In genomic region chr14:81453166-81453766, GRCh38 we compare ENCODE assay signal across 9 cellular contexts. TPM values are rescaled to one million over a fixed set of nuclear protein-coding genes. Genes with fewer than 3 reads are reported as not detected.
DNase-seq lines count a peak whose midpoint lies in the region; ATAC-seq and TF ChIP-seq lines count a peak whose summit lies in the region.
"Had no signal": no experiment of that assay in that cellular context is flagged by ENCODE, and none has a peak within 500 bp of the region (broad histone marks: within the 10 kb centered on the region; RNA-seq: fewer than 3 reads in every experiment).

No MANE protein-coding gene starts in this region.

- DNase-seq in CD4-positive, alpha-beta T cell, result peak in 9 of 10 experiments; percentile 19 to 49 (median 25)
- DNase-seq in NCI-H69 (lab: John Stamatoyannopoulos, UW) (peak; percentile 81), activated T-cell treated with anti-CD3 and anti-CD28 coated beads for 48 hours (ENCODE audit: low read depth) (peak; percentile 24), fibroblast of mammary gland (ENCODE audit: low read depth) (peak; percentile 73), nucleus accumbens (lab: John Stamatoyannopoulos, UW) (peak in 33 of 56 donors; percentile 9 to 76 (median 35)), T1000 (lab: John Stamatoyannopoulos, UW) (no peak)

- H3K27me3 Mint-ChIP-seq in CD4-positive, alpha-beta T cell, result peaks cover 12% of the 10 kb centered on the region

- H3K27me3 ChIP-seq in CD4-positive, alpha-beta T cell (ENCODE audit: control insufficient read depth, insufficient read depth, low read length), result peaks cover 6% of the 10 kb centered on the region

- H3K36me3 Mint-ChIP-seq in CD4-positive, alpha-beta T cell (ENCODE audit: low read depth), result no peaks in the 10 kb centered on the region

- no peak overlapping the region for H3K27ac ChIP-seq in CD4-positive, alpha-beta T cell (ENCODE audit: low read depth, low read length)

- intact Hi-C loops in CD4-positive, alpha-beta T cell (cut with DNase I, micrococcal nuclease), result loop anchor here in 1 of 2 experiments (2.0 kb wide), 1 partner anchor 182 kb away; no protein-coding TSS in a partner anchor

- ATAC-seq in CD4-positive, alpha-beta T cell (ENCODE audit: poor library complexity), result peak; percentile 76
- ATAC-seq in GM19025 (IDR thresholded peaks at IDR 0.05; ENCODE audit: low read depth, unreplicated experiment) (peak; percentile 57), HG03196 (IDR thresholded peaks at IDR 0.05; ENCODE audit: unreplicated experiment) (peak; percentile 66)

- H3K4me3 Mint-ChIP-seq in CD4-positive, alpha-beta T cell, result no peak overlapping the region

- H3K4me3 ChIP-seq in fibroblast of mammary gland (ENCODE audit: control insufficient read depth, low read depth, low read length), result no peak overlapping the region

- H3K9me3 ChIP-seq in CD4-positive, alpha-beta T cell (ENCODE audit: control insufficient read depth, low read length), result no peaks in the 10 kb centered on the region

- H3K9me3 Mint-ChIP-seq in CD4-positive, alpha-beta T cell, result no peaks in the 10 kb centered on the region

- POLR2A ChIA-PET in CD4-positive, alpha-beta T cell (lab: Charles Lee), result no interaction called here

- CTCF ChIA-PET in CD4-positive, alpha-beta T cell (lab: Charles Lee), result interaction anchor here (1.7 kb wide), 1 partner anchor 12 kb away, joined by 15 read pairs; no protein-coding TSS in a partner anchor

- no peaks in the 10 kb centered on the region for H3K4me1 Mint-ChIP-seq in CD4-positive, alpha-beta T cell (ENCODE audit: low read depth)

- H3K27ac Mint-ChIP-seq in CD4-positive, alpha-beta T cell, result no peak overlapping the region

- TF ChIP-seq CTCF in CD4-positive, alpha-beta T cell (IDR thresholded peaks at IDR 0.05), result peak; percentile 84
- peak; percentile 91 for TF ChIP-seq CTCF in fibroblast of mammary gland (conservative IDR thresholded peaks at IDR 0.05; ENCODE audit: control insufficient read depth, insufficient read depth, low read depth, low read length)

RNA-seq across cellular contexts. Expression of gene STON2, which starts 53.1 kb away (rescaled TPM):
- not detected for total RNA-seq in CD4-positive, alpha-beta T cell
- total RNA-seq: T-helper 2 cell treated with Interferon-gamma antibody and Interleukin-4, amounts not matched to agents 100 ng/mL and 5 ng/mL, for 36 hours had no signal
